In genomic region chr14:55089547-55090153, GRCh38 we compare ENCODE assay signal across 8 cellular contexts. TPM values are rescaled to one million over a fixed set of nuclear protein-coding genes. Genes with fewer than 3 reads are reported as not detected.
DNase-seq lines count a peak whose midpoint lies in the region; ATAC-seq and TF ChIP-seq lines count a peak whose summit lies in the region.
"Not testable (repeated sequence)": the region's sequence is repeated elsewhere in the genome, so short reads cannot be mapped to it uniquely, and the experiment has no call there.

No MANE protein-coding gene starts in this region.

- not testable (repeated sequence) for H3K4me3 ChIP-seq in AG09309 (ENCODE audit: control insufficient read depth, low read depth, low read length)
- H3K4me3 ChIP-seq in breast epithelium, result peak overlapping the region in 1 of 3 donors; percentile 40

- H3K4me3 Mint-ChIP-seq in activated B cell treated with CpG ODN at 0.5 μM for 24 hours, result not testable (repeated sequence)
- H3K4me3 Mint-ChIP-seq in immature natural killer cell, result peak overlapping the region in 1 of 5 donors; percentile 11

- POLR2A ChIA-PET in activated B cell treated with CpG ODN at 0.5 μM for 24 hours (lab: Charles Lee), result interaction anchor here (0.6 to 2.9 kb wide), 10 partner anchors 9 to 593 kb away, joined by 3 to 13 read pairs (median 8); partner anchors contain the start of gene MAPK1IP1L

- not testable (repeated sequence) for H3K9me3 ChIP-seq in breast epithelium

- TF ChIP-seq CTCF in AG09309 (IDR thresholded peaks at IDR 0.05; ENCODE audit: control insufficient read depth, insufficient read depth, low read depth, low read length, missing control alignments) (peak; percentile 87), activated B cell treated with CpG ODN at 0.5 μM for 24 hours (IDR thresholded peaks at IDR 0.05) (peak; percentile 62), breast epithelium (IDR thresholded peaks at IDR 0.05) (peak; percentile 89 to 97 (median 91))

- CTCF ChIA-PET in activated B cell treated with CpG ODN at 0.5 μM for 24 hours (lab: Charles Lee), result interaction anchor here (0.7 to 4.5 kb wide), 14 partner anchors 8 to 265 kb away, joined by 3 to 77 read pairs (median 4); partner anchors contain the start of genes MAPK1IP1L, SOCS4 and WDHD1

- H3K27me3 Mint-ChIP-seq in activated B cell treated with CpG ODN at 0.5 μM for 24 hours; immature natural killer cell (ENCODE audit: low read depth in 3 of 3): not testable (repeated sequence)

- DNase-seq in AG09309 (ENCODE audit: low read depth), result peak; percentile 85
- peak; percentile 61 for DNase-seq in NCI-H446 treated with DMSO at 0.1 percent for 48 hours (lab: John Stamatoyannopoulos, UW)
- peak; percentile 55 for DNase-seq in activated B cell treated with CpG ODN at 0.5 μM for 24 hours
- DNase-seq in breast epithelium (ENCODE audit: low spot score in 2 of 2), result peak; percentile 81 to 87
- DNase-seq in immature natural killer cell, result peak; percentile 58 to 72 (median 66)
- DNase-seq in stimulated activated CD4-positive, alpha-beta T cell treated with anti-CD3 and anti-CD28 coated beads, Interleukin-12 subunit alpha, Interleukin-12 subunit beta, amount 100 ng/mL, for 4 hours, result peak; percentile 67

- not testable (repeated sequence) for TF ChIP-seq POLR2A in breast epithelium (IDR thresholded peaks at IDR 0.05)

- H3K27ac ChIP-seq in breast epithelium, result not testable (repeated sequence)

- H3K4me1 Mint-ChIP-seq in activated B cell treated with CpG ODN at 0.5 μM for 24 hours, immature natural killer cell: not testable (repeated sequence)

- H3K4me1 ChIP-seq in breast epithelium, result not testable (repeated sequence)

- not testable (repeated sequence) for H3K9me3 Mint-ChIP-seq in activated B cell treated with CpG ODN at 0.5 μM for 24 hours, immature natural killer cell

- H3K27ac Mint-ChIP-seq in activated B cell treated with CpG ODN at 0.5 μM for 24 hours, immature natural killer cell: not testable (repeated sequence)

- not testable (repeated sequence) for H3K36me3 ChIP-seq in breast epithelium

- ATAC-seq in GM18873 (IDR thresholded peaks at IDR 0.05; ENCODE audit: low FRiP score, unreplicated experiment), result peak; percentile 61
- peak; percentile 80 for ATAC-seq in HG03432 (IDR thresholded peaks at IDR 0.05; ENCODE audit: unreplicated experiment)
- peak; percentile 100 for ATAC-seq in activated B cell treated with CpG ODN at 0.5 μM for 24 hours (ENCODE audit: low read depth)

- H3K36me3 Mint-ChIP-seq in activated B cell treated with CpG ODN at 0.5 μM for 24 hours (ENCODE audit: low read depth); immature natural killer cell: not testable (repeated sequence)

- intact Hi-C loops in activated B cell treated with CpG ODN at 0.5 μM for 24 hours (cut with micrococcal nuclease), result loop anchor here (1.0 kb wide), 6 partner anchors 13 to 265 kb away; partner anchors contain the start of genes LGALS3 and MAPK1IP1L
- intact Hi-C loops in breast epithelium (cut with DNase I; ENCODE audit: low total_unique reads), result loop anchor here (5.0 kb wide), 1 partner anchor 43 kb away; no protein-coding TSS in a partner anchor

- not testable (repeated sequence) for H3K27me3 ChIP-seq in breast epithelium

RNA-seq across cellular contexts. Expression of gene MAPK1IP1L, which starts 38.2 kb away (rescaled TPM):
- total RNA-seq in activated B cell treated with CpG ODN at 0.5 μM for 24 hours (119 and 130 TPM in 2 replicates), breast epithelium (10 to 100 TPM; 37.7 to 60.4 (median 39.4) TPM)
- polyA plus RNA-seq in immature natural killer cell, result 10 to 100 TPM; 50.0 to 85.0 (median 79.7) TPM

RNA-seq across cellular contexts. Expression of gene LGALS3, which starts 39.4 kb away (rescaled TPM):
- total RNA-seq in activated B cell treated with CpG ODN at 0.5 μM for 24 hours (199 and 221 TPM in 2 replicates), breast epithelium (100 to 1,000 TPM; 293 to 580 (median 571) TPM)
- polyA plus RNA-seq in immature natural killer cell, result 10 to 100 TPM; 23.3 to 58.2 (median 40.5) TPM
